ENCODE assay signal across 20 cellular contexts in genomic region chr12:31019561-31020308, GRCh38. TPM values are rescaled to one million over a fixed set of nuclear protein-coding genes. Genes with fewer than 3 reads are reported as not detected.
DNase-seq lines count a peak whose midpoint lies in the region; ATAC-seq, FAIRE-seq and TF ChIP-seq lines count a peak whose summit lies in the region.
"Had no signal": no experiment of that assay in that cellular context is flagged by ENCODE, and none has a peak within 500 bp of the region (broad histone marks: within the 10 kb centered on the region; RNA-seq: fewer than 3 reads in every experiment).

No MANE protein-coding gene starts in this region.

- H3K23ac ChIP-seq in neuronal stem cell (ENCODE audit: low read depth, low read length, poor library complexity): no peak overlapping the region

- peak overlapping the region; percentile 42 for H3K18ac ChIP-seq in neuronal stem cell (ENCODE audit: low read length)

- BruUV-seq in K562 (replicated peaks; lab: Mats Ljungman, UMichigan): no TSS peak

- H3K27ac ChIP-seq in K562 (ENCODE audit: extremely low read depth, low read depth, low read length): no peak overlapping the region
- H3K27ac ChIP-seq in neuronal stem cell (replicated peaks; ENCODE audit: low read length): no peak overlapping the region

- no peak for ATAC-seq in K562
- ATAC-seq in GM21717 (IDR thresholded peaks at IDR 0.05; ENCODE audit: unreplicated experiment): no peak
- no peak for ATAC-seq in activated T-cell treated with anti-CD3 and anti-CD28 coated beads, Interleukin-2, amount 50 U/mL, for 4 hours

- H3K4me2 ChIP-seq in K562 (ENCODE audit: insufficient read depth, low read length) (no peak overlapping the region), neuronal stem cell (ENCODE audit: insufficient read depth, low read length, poor library complexity, severe bottlenecking) (no peak overlapping the region)

- no peak for TF ChIP-seq CTCF in K562 (IDR thresholded peaks at IDR 0.05 in 2 of 3, conservative IDR thresholded peaks at IDR 0.05 in 1 of 3; ENCODE audit: insufficient read depth in 2 of 3, low read depth in 1 of 3, low read length in 3 of 3)

- H3K27me3 Mint-ChIP-seq in activated T-cell treated with anti-CD3 and anti-CD28 coated beads, Interleukin-2, amount 50 U/mL, for 4 hours (ENCODE audit: low read depth): peaks cover 4% of the 10 kb centered on the region

- DNase-seq in activated effector memory CD4-positive, alpha-beta T cell treated with anti-CD3 and anti-CD28 coated beads, Interleukin-2, amount 50 U/mL, for 16 hours: peak; percentile 60
- no peak for DNase-seq in activated effector memory CD4-positive, alpha-beta T cell treated with Interleukin-2 at 50 U/mL for 16 hours
- DNase-seq in K562 (ENCODE audit: extremely low read depth in 1 of 4, low spot score in 3 of 4) (no peak), neuronal stem cell (ENCODE audit: low spot score) (no peak), ureter (ENCODE audit: low spot score) (peak; percentile 26), GM12891 (ENCODE audit: insufficient read length, low spot score) (no peak)
- no peak for DNase-seq in activated T-cell treated with anti-CD3 and anti-CD28 coated beads, Interleukin-2, amount 50 U/mL, for 4 hours
- DNase-seq: CD4-positive, CD25-positive, alpha-beta regulatory T cell; DMS53; Karpas-422; MM.1S; NCI-H1417; NCI-H2029; NCI-H2171 treated with DMSO at 0.1 percent for 48 hours; NCI-H774; SHP77 had no signal

- H3K9me3 ChIP-seq in K562 (replicated peaks; ENCODE audit: control insufficient read depth, insufficient read depth, low read depth, low read length) (no peaks in the 10 kb centered on the region), neuronal stem cell (replicated peaks in 1 of 2; ENCODE audit: control insufficient read depth in 2 of 2, insufficient read depth in 1 of 2, low read depth in 1 of 2, low read length in 2 of 2) (peaks cover 0 to 3% of the 10 kb centered on the region in 2 donors)

- no peak for TF ChIP-seq RAD21 in K562 (CRISPR knock-in tag; conservative IDR thresholded peaks at IDR 0.05 in 1 of 2, IDR thresholded peaks at IDR 0.05 in 1 of 2)

- POLR2A ChIA-PET in K562 (lab: Yijun Ruan, JAX): no interaction called here

- CTCF ChIA-PET in K562 (lab: Yijun Ruan, JAX; ENCODE audit: low intra/inter-chr PET ratio): no interaction called here

- intact Hi-C loops in K562 (cut with micrococcal nuclease): no loop called here

- WGBS in K562 (ENCODE audit: insufficient coverage, low coverage, missing lambda C conversion rate): 7% methylated on average over 19 of the region's 19 CpGs
- WGBS in neuronal stem cell (ENCODE audit: extremely low coverage in 2 of 2, insufficient read length in 2 of 2, insufficient replicate concordance in 1 of 2), 2 donors: no CpG with 5 or more reads among the region's 19 CpGs

- no peak overlapping the region for H2BK120ac ChIP-seq in neuronal stem cell (ENCODE audit: low read depth, low read length)

- no peak overlapping the region for H3K4me3 Mint-ChIP-seq in activated T-cell treated with anti-CD3 and anti-CD28 coated beads, Interleukin-2, amount 50 U/mL, for 4 hours
- H3K4me3 Mint-ChIP-seq: CD4-positive, CD25-positive, alpha-beta regulatory T cell had no signal

- no peaks in the 10 kb centered on the region for H3K36me3 ChIP-seq in K562 (ENCODE audit: control insufficient read depth, insufficient read depth, low read length)
- H3K36me3 ChIP-seq in neuronal stem cell (replicated peaks in 1 of 2; ENCODE audit: control insufficient read depth in 2 of 2, insufficient read depth in 2 of 2, low read length in 2 of 2): no peaks in the 10 kb centered on the region

- H3K9ac ChIP-seq in K562 (ENCODE audit: insufficient read depth in 1 of 2, low read depth in 2 of 2, low read length in 2 of 2): no peak overlapping the region
- no peak overlapping the region for H3K9ac ChIP-seq in neuronal stem cell (ENCODE audit: low read depth, low read length, poor library complexity)

- H2AK5ac ChIP-seq in neuronal stem cell (ENCODE audit: low read depth, low read length): no peak overlapping the region

- no peaks in the 10 kb centered on the region for H3K79me1 ChIP-seq in neuronal stem cell (ENCODE audit: low read depth, low read length)

- TF ChIP-seq EP300 in K562 (IDR thresholded peaks at IDR 0.05; ENCODE audit: low read length): no peak

- H2BK15ac ChIP-seq in neuronal stem cell (ENCODE audit: low read length): no peak overlapping the region

- H3K27me3 ChIP-seq in K562 (ENCODE audit: control insufficient read depth in 2 of 2, insufficient read depth in 2 of 2, low read length in 2 of 2): peaks cover 16 to 46% of the 10 kb centered on the region in 2 experiments
- H3K27me3 ChIP-seq in neuronal stem cell (ENCODE audit: control insufficient read depth in 3 of 3, insufficient read depth in 3 of 3, low read depth in 1 of 3, low read length in 3 of 3): no peaks in the 10 kb centered on the region

- H3K4me1 ChIP-seq in K562 (replicated peaks in 1 of 2; ENCODE audit: control insufficient read depth in 2 of 2, insufficient read depth in 2 of 2, low read length in 2 of 2): no peaks in the 10 kb centered on the region; a peak in 1 of 5 replicates
- peaks cover 0 to 1% of the 10 kb centered on the region in 2 donors for H3K4me1 ChIP-seq in neuronal stem cell (ENCODE audit: control insufficient read depth in 2 of 2, insufficient read depth in 1 of 2, low read depth in 1 of 2, low read length in 2 of 2)

- no peak overlapping the region for H3K14ac ChIP-seq in neuronal stem cell (ENCODE audit: low read length)

- H3K4me1 Mint-ChIP-seq in activated T-cell treated with anti-CD3 and anti-CD28 coated beads, Interleukin-2, amount 50 U/mL, for 4 hours (ENCODE audit: low read depth): no peaks in the 10 kb centered on the region
- H3K4me1 Mint-ChIP-seq: CD4-positive, CD25-positive, alpha-beta regulatory T cell had no signal

- H2AFZ ChIP-seq in K562 (ENCODE audit: low read depth, low read length) (no peak overlapping the region), neuronal stem cell (ENCODE audit: low read length) (no peak overlapping the region)

- H3K9me3 Mint-ChIP-seq in activated T-cell treated with anti-CD3 and anti-CD28 coated beads, Interleukin-2, amount 50 U/mL, for 4 hours: no peaks in the 10 kb centered on the region

- in situ Hi-C loops in K562 (cut with MboI): no loop called here

- H3K36me3 Mint-ChIP-seq in activated T-cell treated with anti-CD3 and anti-CD28 coated beads, Interleukin-2, amount 50 U/mL, for 4 hours (ENCODE audit: insufficient read depth): no peaks in the 10 kb centered on the region
- H3K36me3 Mint-ChIP-seq: CD4-positive, CD25-positive, alpha-beta regulatory T cell had no signal

- TF ChIP-seq POLR2A in K562 (conservative IDR thresholded peaks at IDR 0.05): no peak
- no peak for TF ChIP-seq POLR2A in GM12891 (IDR thresholded peaks at IDR 0.05; ENCODE audit: low read depth, low read length)

- H3K79me2 ChIP-seq in K562 (ENCODE audit: control insufficient read depth, insufficient read depth, low read length): no peaks in the 10 kb centered on the region

- H2BK12ac ChIP-seq in neuronal stem cell (ENCODE audit: low read length): no peak overlapping the region

- no peak overlapping the region for H3K4ac ChIP-seq in neuronal stem cell (ENCODE audit: low read length)

- H3K9me1 ChIP-seq in K562 (ENCODE audit: control insufficient read depth, insufficient read depth, low read length): no peaks in the 10 kb centered on the region

- H3K4me3 ChIP-seq in K562 (no peak overlapping the region), neuronal stem cell (ENCODE audit: low read length in 2 of 2) (no peak overlapping the region)

- no peak overlapping the region for H2BK5ac ChIP-seq in neuronal stem cell (ENCODE audit: low read length)

- H4K20me1 ChIP-seq in K562 (replicated peaks; ENCODE audit: control insufficient read depth, insufficient read depth, low read length): no peaks in the 10 kb centered on the region

- FAIRE-seq in K562 (lab: Jason Lieb, UNC) (peak; percentile 48), GM12891 (lab: Jason Lieb, UNC) (no peak)
- FAIRE-seq: A204.1, GM18507, RCC 7860 had no signal

- no peak overlapping the region for H4K8ac ChIP-seq in neuronal stem cell (ENCODE audit: low read depth, low read length)

- no peak overlapping the region for H4K91ac ChIP-seq in neuronal stem cell (ENCODE audit: low read depth, low read length, poor library complexity)

TF ChIP-seq in K562, 482 proteins besides CTCF, POLR2A, EP300 and RAD21 (continues in another document):
- TF ChIP-seq ETV5 (CRISPR knock-in tag; IDR thresholded peaks at IDR 0.05; ENCODE audit: low read depth) (no peak), C11orf30 (IDR thresholded peaks at IDR 0.05; ENCODE audit: low read depth) (no peak), ESRRA (IDR thresholded peaks at IDR 0.05; ENCODE audit: borderline replicate concordance, low read depth) (no peak), ARNT (IDR thresholded peaks at IDR 0.05) (no peak)

TF ChIP-seq in GM12891, 5 proteins besides CTCF, POLR2A, EP300 and RAD21 (continues in another document):
- TF ChIP-seq POU2F2 (IDR thresholded peaks at IDR 0.05; ENCODE audit: low read depth, low read length) (no peak), SPI1 (IDR thresholded peaks at IDR 0.05; ENCODE audit: low read depth, low read length) (no peak), PAX5 (IDR thresholded peaks at IDR 0.05; ENCODE audit: insufficient read depth, low read length, severe bottlenecking) (no peak), POLR2AphosphoS5 (IDR thresholded peaks at IDR 0.05; ENCODE audit: low read depth, low read length) (no peak)

RNA-seq across cellular contexts. Expression of gene DDX11, which starts 53.9 kb away (rescaled TPM):
- 399 and 677 TPM in 2 replicates for total RNA-seq in K562 (2011; cell fraction: chromatin; rRNA removed; ENCODE audit: low replicate concordance)
- total RNA-seq in K562 (2011; cell fraction: nucleolus; rRNA removed): 337 and 381 TPM in 2 replicates
- 261 and 283 TPM in 2 replicates for total RNA-seq in K562 (2011; cell fraction: nucleoplasm; rRNA removed)
- total RNA-seq in K562 (2014; rRNA removed): 47.6 and 52.0 TPM in 2 replicates
- total RNA-seq in K562 (2014; rRNA removed; fragmentation: Illumina TruSeq; extraction: Trizol): 29.9 and 30.0 TPM in 2 replicates
- total RNA-seq in K562 (2015; rRNA removed; fragmentation: Illumina TruSeq; extraction: Trizol): 35.3 and 37.5 TPM in 2 replicates
- total RNA-seq in K562 (2021): 88.9 and 93.2 TPM in 2 replicates
- 47.1 and 55.0 TPM in 2 replicates for polyA plus RNA-seq in K562 (2011; rRNA removed)
- polyA plus RNA-seq in K562 (2011; cell fraction: cytosol; rRNA removed): 29.8 and 31.9 TPM in 2 replicates
- polyA plus RNA-seq in K562 (2011; cell fraction: nucleus; rRNA removed): 348 and 459 TPM in 2 replicates
- polyA plus RNA-seq in K562 (2012): 57.0 and 73.6 TPM in 2 replicates
- polyA plus RNA-seq in K562 (2014; fragmentation: Illumina TruSeq; extraction: Trizol): 42.5 and 45.3 TPM in 2 replicates
- polyA plus RNA-seq in K562 (2014; fragmentation: Nextera tagmentation; extraction: Ambion mirVana): 1 to 10 TPM; 3.6 to 5.5 TPM
- 70.7 and 73.1 TPM in 2 replicates for polyA plus RNA-seq in K562 (2014; rRNA removed)
- 53.7 and 55.3 TPM in 2 replicates for polyA minus RNA-seq in K562 (2011; rRNA and poly(A)+ RNA removed)
- polyA minus RNA-seq in K562 (2011; cell fraction: cytosol; rRNA and poly(A)+ RNA removed): 22.5 and 25.8 TPM in 2 replicates
- 140 and 145 TPM in 2 replicates for polyA minus RNA-seq in K562 (2011; cell fraction: nucleus; rRNA and poly(A)+ RNA removed)
- polyA plus RNA-seq in neuronal stem cell (2013, experiment 1 of 2): 36.0 TPM
- polyA plus RNA-seq in neuronal stem cell (2013, experiment 2 of 2): 34.3 TPM
- 37.8 TPM for total RNA-seq in ureter
- polyA plus RNA-seq in GM12891 (2012; ENCODE audit: low read depth, missing spikeins): 37.9 TPM
- total RNA-seq in activated T-cell treated with anti-CD3 and anti-CD28 coated beads, Interleukin-2, amount 50 U/mL, for 4 hours: 100 to 1,000 TPM; 117 to 134 (median 129) TPM

Comparison
In these comparisons a context has a peak if more than half of its experiments do, and no peak if none do; other contexts are left out.
1. DNase-seq: peak in activated effector memory CD4-positive, alpha-beta T cell treated with anti-CD3 and anti-CD28 coated beads, Interleukin-2, amount 50 U/mL, for 16 hours (single experiment) and ureter (single experiment); none in activated effector memory CD4-positive, alpha-beta T cell treated with Interleukin-2 at 50 U/mL for 16 hours (single experiment), K562 (0 of 4), neuronal stem cell (single experiment), GM12891 (single experiment) and activated T-cell treated with anti-CD3 and anti-CD28 coated beads, Interleukin-2, amount 50 U/mL, for 4 hours (single experiment).